In genomic region chr19:50836543-50837195, GRCh38 we compare ENCODE assay signal across 1 cellular context.
TF ChIP-seq lines count a peak whose summit lies in the region.

No MANE protein-coding gene starts in this region.

TF ChIP-seq in K562, 482 proteins besides CTCF, POLR2A, EP300 and RAD21:
- TF ChIP-seq HEY1 (CRISPR knock-in tag; IDR thresholded peaks at IDR 0.05; ENCODE audit: borderline replicate concordance): no peak
- 0 out of 2 replicates have a peak, but pooled peaks have one; percentile 51 for TF ChIP-seq NFIC (IDR thresholded peaks at IDR 0.05)
- no peak for TF ChIP-seq MCM3 (IDR thresholded peaks at IDR 0.05)
